In genomic region chr14:61573321-61573720, GRCh38 we compare ENCODE assay signal across 16 cellular contexts.
DNase-seq lines count a peak whose midpoint lies in the region; ATAC-seq, FAIRE-seq and TF ChIP-seq lines count a peak whose summit lies in the region.
"Had no signal": no experiment of that assay in that cellular context is flagged by ENCODE, and none has a peak within 500 bp of the region (broad histone marks: within the 10 kb centered on the region; RNA-seq: fewer than 3 reads in every experiment).

No MANE protein-coding gene starts in this region.

- BruUV-seq in MCF 10A (replicated peaks; lab: Mats Ljungman, UMichigan): no TSS peak

- H3K36me3 Mint-ChIP-seq in MCF 10A (ENCODE audit: insufficient read depth, unreplicated experiment): no peaks in the 10 kb centered on the region
- H3K36me3 Mint-ChIP-seq in activated naive CD8-positive, alpha-beta T cell treated with anti-CD3 and anti-CD28 coated beads for 36 hours: no peaks in the 10 kb centered on the region

- DNase-seq in MCF 10A (ENCODE audit: unreplicated experiment) (no peak), breast epithelium (ENCODE audit: low spot score in 2 of 2) (no peak), adipocyte (ENCODE audit: low read depth) (no peak), keratinocyte (ENCODE audit: low read depth, low spot score) (no peak)
- no peak for DNase-seq in activated naive CD8-positive, alpha-beta T cell treated with anti-CD3 and anti-CD28 coated beads for 36 hours
- DNase-seq: activated CD4-positive, CD25-positive, alpha-beta regulatory T cell; colonic mucosa; hypothalamus; NCI-H2029; NCI-H526 treated with DMSO at 0.1 percent for 48 hours; Peyer's patch; stimulated activated CD4-positive, alpha-beta T cell treated with anti-CD3 and anti-CD28 coated beads, Interleukin-2, amount 100 ng/mL, for 24 hours; upper lobe of left lung had no signal

- CTCF ChIA-PET in MCF 10A (lab: Yijun Ruan, JAX): interaction anchor here (1.0 to 1.5 kb wide), 5 partner anchors 14 to 188 kb away, joined by 3 to 7 read pairs (median 3); partner anchors contain the start of gene SNAPC1

- H3K4me1 ChIP-seq in breast epithelium (peaks cover 5 to 12% of the 10 kb centered on the region in 2 donors), adipocyte (ENCODE audit: control insufficient read depth, insufficient read depth, low read length) (peaks cover 76% of the 10 kb centered on the region), keratinocyte (ENCODE audit: control insufficient read depth, extremely low read depth, insufficient read depth, low read length) (peaks cover 52% of the 10 kb centered on the region), thymus (ENCODE audit: control insufficient read depth, insufficient read depth, low read length) (peaks cover 29% of the 10 kb centered on the region)

- whole genome bisulfite sequencing in thymus: 96% methylated on average over 3 of the region's 3 CpGs

- intact Hi-C loops in MCF 10A (cut with micrococcal nuclease) (loop anchor here (5.0 kb wide), 1 partner anchor 264 kb away; no protein-coding TSS in a partner anchor), breast epithelium (cut with DNase I; ENCODE audit: low total_unique reads) (no loop called here)

- H3K9me3 Mint-ChIP-seq in MCF 10A (ENCODE audit: unreplicated experiment): no peaks in the 10 kb centered on the region
- no peaks in the 10 kb centered on the region for H3K9me3 Mint-ChIP-seq in activated naive CD8-positive, alpha-beta T cell treated with anti-CD3 and anti-CD28 coated beads for 36 hours

- H3K4me3 Mint-ChIP-seq in MCF 10A (ENCODE audit: unreplicated experiment): peak overlapping the region; percentile 31
- H3K4me3 Mint-ChIP-seq in activated naive CD8-positive, alpha-beta T cell treated with anti-CD3 and anti-CD28 coated beads for 36 hours: no peak overlapping the region

- no peaks in the 10 kb centered on the region for H4K20me1 ChIP-seq in keratinocyte (ENCODE audit: control insufficient read depth, extremely low read depth, insufficient read depth, low read length)

- no peak for FAIRE-seq in keratinocyte (lab: Jason Lieb, UNC)

- H3K27me3 ChIP-seq in breast epithelium (no peaks in the 10 kb centered on the region), adipocyte (replicated peaks; ENCODE audit: control insufficient read depth, insufficient read depth, low read length) (no peaks in the 10 kb centered on the region), keratinocyte (ENCODE audit: control insufficient read depth, extremely low read depth, insufficient read depth, low read length) (no peaks in the 10 kb centered on the region), thymus (ENCODE audit: control insufficient read depth, insufficient read depth) (peaks cover 8% of the 10 kb centered on the region)
- H3K27me3 ChIP-seq: colonic mucosa, Peyer's patch, upper lobe of left lung had no signal

- H3K27ac Mint-ChIP-seq in MCF 10A (ENCODE audit: low read depth, unreplicated experiment): peak overlapping the region; percentile 91
- H3K27ac Mint-ChIP-seq in activated naive CD8-positive, alpha-beta T cell treated with anti-CD3 and anti-CD28 coated beads for 36 hours: no peak overlapping the region

- TF ChIP-seq POLR2A in breast epithelium (IDR thresholded peaks at IDR 0.05): no peak

- TF ChIP-seq CTCF in MCF 10A (IDR thresholded peaks at IDR 0.05; ENCODE audit: unreplicated experiment) (no peak), breast epithelium (IDR thresholded peaks at IDR 0.05) (no peak), keratinocyte (optimal IDR thresholded peaks at IDR 0.05 in 1 of 3, IDR thresholded peaks at IDR 0.05 in 1 of 3, conservative IDR thresholded peaks at IDR 0.05 in 1 of 3; ENCODE audit: extremely low read depth in 1 of 3, insufficient read depth in 2 of 3, low read length in 3 of 3) (no peak)

- H3K4me3 ChIP-seq in breast epithelium (no peak overlapping the region), adipocyte (ENCODE audit: low read length) (peak overlapping the region; percentile 48), keratinocyte (ENCODE audit: control insufficient read depth in 2 of 3, extremely low read depth in 1 of 3, insufficient read depth in 2 of 3, low read depth in 1 of 3, low read length in 3 of 3) (no peak overlapping the region), thymus (ENCODE audit: low read length) (no peak overlapping the region)
- H3K4me3 ChIP-seq: colonic mucosa, Peyer's patch, upper lobe of left lung had no signal

- no peaks in the 10 kb centered on the region for H3K9me1 ChIP-seq in keratinocyte (ENCODE audit: control insufficient read depth, extremely low read depth, insufficient read depth, low read length)

- H3K9me3 ChIP-seq in breast epithelium (no peaks in the 10 kb centered on the region), adipocyte (ENCODE audit: control insufficient read depth, low read length) (no peaks in the 10 kb centered on the region), keratinocyte (ENCODE audit: control insufficient read depth, low read depth, low read length) (no peaks in the 10 kb centered on the region), thymus (ENCODE audit: control insufficient read depth) (no peaks in the 10 kb centered on the region)
- H3K9me3 ChIP-seq: colonic mucosa, Peyer's patch, upper lobe of left lung had no signal

- no peaks in the 10 kb centered on the region for H3K27me3 Mint-ChIP-seq in MCF 10A (ENCODE audit: insufficient read depth, unreplicated experiment)
- H3K27me3 Mint-ChIP-seq in activated naive CD8-positive, alpha-beta T cell treated with anti-CD3 and anti-CD28 coated beads for 36 hours: no peaks in the 10 kb centered on the region

- dilution Hi-C loops in keratinocyte (cut with MboI; ENCODE audit: extremely low pct_ligation_motif_present, low sequenced_read_pairs): no loop called here

- H3K4me1 Mint-ChIP-seq in MCF 10A (ENCODE audit: insufficient read depth, unreplicated experiment): peaks cover 46% of the 10 kb centered on the region
- H3K4me1 Mint-ChIP-seq in activated naive CD8-positive, alpha-beta T cell treated with anti-CD3 and anti-CD28 coated beads for 36 hours: peaks cover 56% of the 10 kb centered on the region

- H3K4me2 ChIP-seq in keratinocyte (ENCODE audit: control insufficient read depth, extremely low read depth, insufficient read depth, low read depth, low read length): peak overlapping the region; percentile 85

- peak overlapping the region in 1 of 2 donors; percentile 4 for H3K27ac ChIP-seq in breast epithelium
- peak overlapping the region; percentile 72 for H3K27ac ChIP-seq in keratinocyte (ENCODE audit: control insufficient read depth, insufficient read depth, low read length)
- H3K27ac ChIP-seq in thymus (ENCODE audit: low read depth): peak overlapping the region; percentile 37
- H3K27ac ChIP-seq: colonic mucosa, upper lobe of left lung had no signal

- ATAC-seq in GM19035 (IDR thresholded peaks at IDR 0.05; ENCODE audit: unreplicated experiment) (no peak), HG03460 (IDR thresholded peaks at IDR 0.05; ENCODE audit: unreplicated experiment) (no peak)

- H3K79me2 ChIP-seq in keratinocyte (ENCODE audit: control insufficient read depth, insufficient read depth, low read length): no peaks in the 10 kb centered on the region

- no peak overlapping the region for H2AFZ ChIP-seq in keratinocyte (ENCODE audit: control insufficient read depth, low read length)

- POLR2A ChIA-PET in MCF 10A (lab: Yijun Ruan, JAX): interaction anchor here (0.5 to 3.0 kb wide), 23 partner anchors 8 to 1485 kb away, joined by 3 to 38 read pairs (median 11); partner anchors contain the start of gene HIF1A

- H3K36me3 ChIP-seq in breast epithelium (no peaks in the 10 kb centered on the region), adipocyte (ENCODE audit: control insufficient read depth, insufficient read depth, low read length, severe bottlenecking) (no peaks in the 10 kb centered on the region), keratinocyte (ENCODE audit: control insufficient read depth in 2 of 2, extremely low read depth in 1 of 2, insufficient read depth in 2 of 2, low read length in 2 of 2) (no peaks in the 10 kb centered on the region), thymus (ENCODE audit: control insufficient read depth, insufficient read depth) (no peaks in the 10 kb centered on the region)
- H3K36me3 ChIP-seq: colonic mucosa, Peyer's patch, upper lobe of left lung had no signal

- H3K9ac ChIP-seq in adipocyte (ENCODE audit: low read length) (peak overlapping the region; percentile 71), keratinocyte (ENCODE audit: control insufficient read depth, extremely low read depth, insufficient read depth, low read length) (peak overlapping the region; percentile 42)
